Comparison of ENCODE assay signal across 7 cellular contexts in genomic region chr9:649128-650074, GRCh38.
DNase-seq lines count a peak whose midpoint lies in the region; ATAC-seq and TF ChIP-seq lines count a peak whose summit lies in the region.

No MANE protein-coding gene starts in this region.

- H3K79me2 ChIP-seq in SU-DHL-6 (ENCODE audit: insufficient read depth, low read length), result peaks cover 92% of the 10 kb centered on the region

- peaks cover 72% of the 10 kb centered on the region for H3F3A ChIP-seq in SU-DHL-6 (ENCODE audit: insufficient read depth)

- no peak for DNase-seq in heart left ventricle
- DNase-seq in spleen, result no peak
- no peak for DNase-seq in vagina (ENCODE audit: extremely low spot score in 2 of 2)
- DNase-seq in NCI-H2227 treated with DMSO at 0.1 percent for 48 hours (lab: John Stamatoyannopoulos, UW), result no peak

- no peaks in the 10 kb centered on the region for H3K27me3 ChIP-seq in HUES48 (ENCODE audit: control insufficient read depth, insufficient read depth, low read length)
- no peaks in the 10 kb centered on the region for H3K27me3 ChIP-seq in SU-DHL-6 (ENCODE audit: low read length)
- H3K27me3 ChIP-seq in heart left ventricle, result no peaks in the 10 kb centered on the region
- no peaks in the 10 kb centered on the region for H3K27me3 ChIP-seq in spleen (replicated peaks in 1 of 7)
- H3K27me3 ChIP-seq in vagina, result no peaks in the 10 kb centered on the region

- H4K20me1 ChIP-seq in SU-DHL-6 (ENCODE audit: low read depth, low read length), result no peaks in the 10 kb centered on the region

- H3K4me3 ChIP-seq in HUES48 (ENCODE audit: low read depth, low read length) (peak overlapping the region; percentile 44), SU-DHL-6 (ENCODE audit: insufficient read depth, low read length, poor library complexity, severe bottlenecking) (peak overlapping the region; percentile 15), heart left ventricle (no peak overlapping the region), spleen (peak overlapping the region in 1 of 8 donors; percentile 34), vagina (no peak overlapping the region)

- TF ChIP-seq POLR2A in heart left ventricle (IDR thresholded peaks at IDR 0.05) (no peak), spleen (IDR thresholded peaks at IDR 0.05) (no peak), vagina (IDR thresholded peaks at IDR 0.05) (no peak)

- 56 to 63% (median 57%) methylated on average over 9 of the region's 9 CpGs for WGBS in heart left ventricle, 4 donors
- WGBS in spleen, 5 donors, result 79 to 82% (median 82%) methylated on average over 9 of the region's 9 CpGs

- no peak overlapping the region for H3K9ac ChIP-seq in HUES48 (ENCODE audit: low read depth, low read length)
- peak overlapping the region; percentile 44 for H3K9ac ChIP-seq in SU-DHL-6 (ENCODE audit: low read length)

- H2AFZ ChIP-seq in SU-DHL-6 (ENCODE audit: low read depth, low read length, severe bottlenecking), result no peak overlapping the region

- TF ChIP-seq CTCF in SU-DHL-6 (IDR thresholded peaks at IDR 0.05; ENCODE audit: insufficient read depth, low read length, poor library complexity, severe bottlenecking) (no peak), heart left ventricle (IDR thresholded peaks at IDR 0.05) (no peak), spleen (IDR thresholded peaks at IDR 0.05 in 8 of 11, conservative IDR thresholded peaks at IDR 0.05 in 3 of 11) (no peak), vagina (IDR thresholded peaks at IDR 0.05) (no peak)

- no peaks in the 10 kb centered on the region for H3K9me3 ChIP-seq in HUES48 (ENCODE audit: control insufficient read depth, insufficient read depth, low read length)
- H3K9me3 ChIP-seq in SU-DHL-6 (ENCODE audit: insufficient read depth, low read length), result no peaks in the 10 kb centered on the region
- no peaks in the 10 kb centered on the region for H3K9me3 ChIP-seq in heart left ventricle
- no peaks in the 10 kb centered on the region for H3K9me3 ChIP-seq in spleen
- H3K9me3 ChIP-seq in vagina, result no peaks in the 10 kb centered on the region

- H3K4me1 ChIP-seq in HUES48 (ENCODE audit: control insufficient read depth, insufficient read depth, low read length) (peaks cover 31% of the 10 kb centered on the region), heart left ventricle (peaks cover 8 to 69% (median 42%) of the 10 kb centered on the region in 12 donors), spleen (peaks cover 6 to 49% (median 33%) of the 10 kb centered on the region in 6 donors), vagina (peaks cover 37% of the 10 kb centered on the region)

- peak overlapping the region; percentile 69 for H3K4me2 ChIP-seq in SU-DHL-6 (ENCODE audit: low read depth, low read length, poor library complexity, severe bottlenecking)

- H3K9me2 ChIP-seq in SU-DHL-6 (replicated peaks; ENCODE audit: insufficient read depth, low read length), result no peaks in the 10 kb centered on the region

- H3K36me3 ChIP-seq in HUES48 (ENCODE audit: control insufficient read depth, insufficient read depth, low read length) (no peaks in the 10 kb centered on the region), SU-DHL-6 (ENCODE audit: low read length) (peaks cover 6% of the 10 kb centered on the region; the same call in 1 of the 2 replicates), heart left ventricle (no peaks in the 10 kb centered on the region), spleen (no peaks in the 10 kb centered on the region), vagina (no peaks in the 10 kb centered on the region)

- peak overlapping the region; percentile 76 for H3K27ac ChIP-seq in HUES48 (ENCODE audit: low read depth, low read length)
- H3K27ac ChIP-seq in SU-DHL-6 (ENCODE audit: low read depth, low read length), result peak overlapping the region; percentile 89
- H3K27ac ChIP-seq in heart left ventricle, result peak overlapping the region; percentile 10 to 75 (median 56)
- peak overlapping the region in 6 of 8 donors; percentile 4 to 67 (median 37) for H3K27ac ChIP-seq in spleen
- no peak overlapping the region for H3K27ac ChIP-seq in vagina

- ATAC-seq in heart left ventricle (peak in 3 of 4 donors; percentile 21 to 48 (median 31)), GM21825 (IDR thresholded peaks at IDR 0.05; ENCODE audit: unreplicated experiment) (no peak)

- intact Hi-C loops in heart left ventricle (cut with DNase I), result loop anchor here in 3 of 10 donors (5.0 to 10.0 kb wide), 3 partner anchors 43 to 93 kb away; no protein-coding TSS in a partner anchor
- intact Hi-C loops in spleen (cut with DNase I; ENCODE audit: low total_unique reads), result no loop called here
- intact Hi-C loops in vagina (cut with DNase I), result no loop called here

Comparison
In these comparisons a context has a peak if more than half of its experiments do, and no peak if none do; other contexts are left out.
1. H3K4me3 ChIP-seq: peak in HUES48 (single experiment) and SU-DHL-6 (single experiment); none in heart left ventricle (0 of 12) and vagina (0 of 2).